In genomic region chr17:18314059-18314730, GRCh38 we compare ENCODE assay signal across 8 cellular contexts. TPM values are rescaled to one million over a fixed set of nuclear protein-coding genes. Genes with fewer than 3 reads are reported as not detected.
DNase-seq lines count a peak whose midpoint lies in the region; ATAC-seq, FAIRE-seq and TF ChIP-seq lines count a peak whose summit lies in the region.

No MANE protein-coding gene starts in this region.

- H3K27me3 Mint-ChIP-seq in activated CD4-positive, alpha-beta memory T cell treated with anti-CD3 and anti-CD28 coated beads for 36 hours = no peaks in the 10 kb centered on the region
- H3K27me3 Mint-ChIP-seq in progenitor cell of endocrine pancreas = no peaks in the 10 kb centered on the region

- intact Hi-C loops in activated CD4-positive, alpha-beta memory T cell treated with anti-CD3 and anti-CD28 coated beads for 36 hours (cut with micrococcal nuclease) = loop anchor here (10.0 kb wide), 1 partner anchor 471 kb away; the partner anchor contains the start of gene TVP23B

- peak overlapping the region; percentile 98 for H3K27ac Mint-ChIP-seq in activated CD4-positive, alpha-beta memory T cell treated with anti-CD3 and anti-CD28 coated beads for 36 hours
- H3K27ac Mint-ChIP-seq in progenitor cell of endocrine pancreas = peak overlapping the region; percentile 100

- POLR2A ChIA-PET in activated CD4-positive, alpha-beta memory T cell treated with anti-CD3 and anti-CD28 coated beads for 36 hours (lab: Charles Lee) = interaction anchor here (0.8 kb wide), 1 partner anchor 8 kb away, joined by 3 read pairs; no protein-coding TSS in a partner anchor

- H3K4me3 Mint-ChIP-seq in activated CD4-positive, alpha-beta memory T cell treated with anti-CD3 and anti-CD28 coated beads for 36 hours = peak overlapping the region; percentile 95
- peak overlapping the region; percentile 100 for H3K4me3 Mint-ChIP-seq in progenitor cell of endocrine pancreas (ENCODE audit: low read depth)

- DNase-seq in DMS53 (lab: John Stamatoyannopoulos, UW) (peak; percentile 39), DMS53 treated with DMSO at 0.1 percent for 48 hours (lab: John Stamatoyannopoulos, UW; ENCODE audit: unreplicated experiment) (no peak), foreskin melanocyte (peak; percentile 29), progenitor cell of endocrine pancreas (ENCODE audit: low spot score, unreplicated experiment) (no peak), HPDE6-E6E7 (ENCODE audit: extremely low spot score) (no peak), frontal cortex (ENCODE audit: low spot score in 2 of 2) (no peak)
- peak; percentile 18 for DNase-seq in activated CD4-positive, alpha-beta memory T cell treated with anti-CD3 and anti-CD28 coated beads for 36 hours

- no peaks in the 10 kb centered on the region for H3K9me3 Mint-ChIP-seq in activated CD4-positive, alpha-beta memory T cell treated with anti-CD3 and anti-CD28 coated beads for 36 hours
- no peaks in the 10 kb centered on the region for H3K9me3 Mint-ChIP-seq in progenitor cell of endocrine pancreas (ENCODE audit: low read depth)

- TF ChIP-seq CTCF in progenitor cell of endocrine pancreas (IDR thresholded peaks at IDR 0.05; ENCODE audit: unreplicated experiment) = no peak

- ATAC-seq in HG03097 (IDR thresholded peaks at IDR 0.05; ENCODE audit: low FRiP score, unreplicated experiment) = peak; percentile 6

- peaks cover 29% of the 10 kb centered on the region for H3K36me3 Mint-ChIP-seq in activated CD4-positive, alpha-beta memory T cell treated with anti-CD3 and anti-CD28 coated beads for 36 hours
- H3K36me3 Mint-ChIP-seq in progenitor cell of endocrine pancreas (ENCODE audit: insufficient read depth) = peaks cover 10% of the 10 kb centered on the region

- H3K4me1 Mint-ChIP-seq in activated CD4-positive, alpha-beta memory T cell treated with anti-CD3 and anti-CD28 coated beads for 36 hours (ENCODE audit: low read depth) = peaks cover 66% of the 10 kb centered on the region
- H3K4me1 Mint-ChIP-seq in progenitor cell of endocrine pancreas (ENCODE audit: low read depth) = peaks cover 33% of the 10 kb centered on the region

- CTCF ChIA-PET in activated CD4-positive, alpha-beta memory T cell treated with anti-CD3 and anti-CD28 coated beads for 36 hours (lab: Charles Lee) = interaction anchor here (0.9 to 1.0 kb wide), 3 partner anchors 67 to 311 kb away, joined by 3 to 4 read pairs (median 4); no protein-coding TSS in a partner anchor

- no peak for FAIRE-seq in frontal cortex (lab: Jason Lieb, UNC)

RNA-seq across cellular contexts. Expression of gene TOP3A, which starts 0.6 kb away (rescaled TPM):
- 10 to 100 TPM; 52.4 to 53.0 TPM for total RNA-seq in activated CD4-positive, alpha-beta memory T cell treated with anti-CD3 and anti-CD28 coated beads for 36 hours
- total RNA-seq in progenitor cell of endocrine pancreas (60.4 and 63.2 TPM in 2 replicates), frontal cortex (36.3 TPM)

RNA-seq across cellular contexts. Expression of gene SMCR8, which starts 0.9 kb away (rescaled TPM):
- total RNA-seq in activated CD4-positive, alpha-beta memory T cell treated with anti-CD3 and anti-CD28 coated beads for 36 hours = 10 to 100 TPM; 11.1 to 11.3 TPM
- total RNA-seq in progenitor cell of endocrine pancreas (16.6 and 17.7 TPM in 2 replicates), frontal cortex (10.6 TPM)

RNA-seq across cellular contexts. Expression of gene SHMT1, which starts 49.2 kb away (rescaled TPM):
- 10 to 100 TPM; 49.2 to 49.9 TPM for total RNA-seq in activated CD4-positive, alpha-beta memory T cell treated with anti-CD3 and anti-CD28 coated beads for 36 hours
- total RNA-seq in progenitor cell of endocrine pancreas (36.1 and 36.6 TPM in 2 replicates), frontal cortex (2.4 TPM)

RNA-seq across cellular contexts. Expression of gene MIEF2, which starts 53.7 kb away (rescaled TPM):
- 1 to 10 TPM; 6.5 to 6.8 TPM for total RNA-seq in activated CD4-positive, alpha-beta memory T cell treated with anti-CD3 and anti-CD28 coated beads for 36 hours
- 18.4 and 22.2 TPM in 2 replicates for total RNA-seq in progenitor cell of endocrine pancreas
- 34.2 TPM for total RNA-seq in frontal cortex

RNA-seq across cellular contexts. Expression of gene FLII, which starts 55.7 kb away (rescaled TPM):
- total RNA-seq in activated CD4-positive, alpha-beta memory T cell treated with anti-CD3 and anti-CD28 coated beads for 36 hours = 100 to 1,000 TPM; 357 to 359 TPM
- total RNA-seq in progenitor cell of endocrine pancreas (256 and 260 TPM in 2 replicates), frontal cortex (68.9 TPM)

Comparison
In these comparisons a context has a peak if more than half of its experiments do, and no peak if none do; other contexts are left out.
1. DNase-seq: peak in DMS53 (single experiment), activated CD4-positive, alpha-beta memory T cell treated with anti-CD3 and anti-CD28 coated beads for 36 hours (single experiment) and foreskin melanocyte (single experiment); none in DMS53 treated with DMSO at 0.1 percent for 48 hours (single experiment), progenitor cell of endocrine pancreas (single experiment), HPDE6-E6E7 (single experiment) and frontal cortex (0 of 2).
2. RNA of gene SHMT1, which starts 49.2 kb away (total RNA-seq): 49.2 to 49.9 TPM in activated CD4-positive, alpha-beta memory T cell treated with anti-CD3 and anti-CD28 coated beads for 36 hours and 36.1 to 36.6 TPM in progenitor cell of endocrine pancreas; 2.4 TPM in frontal cortex (single experiment); every median in the first group is over 10 times any median in the second.